11 cellular contexts compared by ENCODE assay signal in genomic region chr10:18179901-18180300, GRCh38. TPM values are rescaled to one million over a fixed set of nuclear protein-coding genes. Genes with fewer than 3 reads are reported as not detected.
DNase-seq lines count a peak whose midpoint lies in the region; ATAC-seq and TF ChIP-seq lines count a peak whose summit lies in the region.
"Had no signal": no experiment of that assay in that cellular context is flagged by ENCODE, and none has a peak within 500 bp of the region (broad histone marks: within the 10 kb centered on the region; RNA-seq: fewer than 3 reads in every experiment).

No MANE protein-coding gene starts in this region.

- no peaks in the 10 kb centered on the region for H3K27me3 ChIP-seq in transverse colon

- no peak for DNase-seq in SK-N-MC (ENCODE audit: low read depth, low spot score)
- peak; percentile 16 for DNase-seq in endothelial cell (ENCODE audit: low spot score)
- DNase-seq in medulla oblongata (ENCODE audit: extremely low spot score), result peak; percentile 13
- DNase-seq in transverse colon, result no peak
- no peak for DNase-seq in activated CD4-positive, alpha-beta T cell treated with anti-CD3 and anti-CD28 coated beads, Interleukin-2, amount 10 ng/mL, durations not matched to agents 7 days and 5 days
- DNase-seq: activated T-cell treated with anti-CD3 and anti-CD28 coated beads, Interleukin-2, amount 50 U/mL, for 1 hour; GF-D8; NCI-H510A treated with DMSO at 0.1 percent for 48 hours; T-helper 2 cell had no signal

- H3K4me3 ChIP-seq in SK-N-MC (0 out of 2 replicates have a peak overlapping the region, but pooled peaks have one; percentile 9), transverse colon (no peak overlapping the region)

- H3K4me1 Mint-ChIP-seq in endothelial cell (ENCODE audit: unreplicated experiment), result peaks cover 8% of the 10 kb centered on the region
- no peaks in the 10 kb centered on the region for H3K4me1 Mint-ChIP-seq in activated CD4-positive, alpha-beta T cell treated with anti-CD3 and anti-CD28 coated beads, Interleukin-2, amount 10 ng/mL, durations not matched to agents 7 days and 5 days

- 29 to 32% methylated on average over 2 to 6 of the region's 6 CpGs for WGBS in transverse colon (ENCODE audit: low coverage in 1 of 2), 2 donors

- CTCF ChIA-PET in activated CD4-positive, alpha-beta T cell treated with anti-CD3 and anti-CD28 coated beads, Interleukin-2, amount 10 ng/mL, durations not matched to agents 7 days and 5 days (lab: Charles Lee), result no interaction called here

- H3K9me3 ChIP-seq in SK-N-MC (ENCODE audit: low read depth, low read length), result no peaks in the 10 kb centered on the region
- no peaks in the 10 kb centered on the region for H3K9me3 ChIP-seq in transverse colon

- POLR2A ChIA-PET in activated CD4-positive, alpha-beta T cell treated with anti-CD3 and anti-CD28 coated beads, Interleukin-2, amount 10 ng/mL, durations not matched to agents 7 days and 5 days (lab: Charles Lee), result no interaction called here

- intact Hi-C loops in transverse colon (cut with DNase I; ENCODE audit: low total_unique reads), result no loop called here

- no peaks in the 10 kb centered on the region for H3K36me3 Mint-ChIP-seq in endothelial cell (ENCODE audit: low read depth, unreplicated experiment)
- no peaks in the 10 kb centered on the region for H3K36me3 Mint-ChIP-seq in activated CD4-positive, alpha-beta T cell treated with anti-CD3 and anti-CD28 coated beads, Interleukin-2, amount 10 ng/mL, durations not matched to agents 7 days and 5 days (ENCODE audit: low read depth)

- no peak for TF ChIP-seq POLR2A in transverse colon (IDR thresholded peaks at IDR 0.05)

- no peaks in the 10 kb centered on the region for H3K9me3 Mint-ChIP-seq in endothelial cell (ENCODE audit: unreplicated experiment)
- H3K9me3 Mint-ChIP-seq in activated CD4-positive, alpha-beta T cell treated with anti-CD3 and anti-CD28 coated beads, Interleukin-2, amount 10 ng/mL, durations not matched to agents 7 days and 5 days, result no peaks in the 10 kb centered on the region

- peaks cover 8% of the 10 kb centered on the region for H3K27me3 Mint-ChIP-seq in endothelial cell (ENCODE audit: unreplicated experiment)
- H3K27me3 Mint-ChIP-seq in activated CD4-positive, alpha-beta T cell treated with anti-CD3 and anti-CD28 coated beads, Interleukin-2, amount 10 ng/mL, durations not matched to agents 7 days and 5 days, result no peaks in the 10 kb centered on the region

- H3K27ac ChIP-seq in SK-N-MC (no peak overlapping the region), transverse colon (peak overlapping the region; percentile 74 to 84 (median 80))

- H3K36me3 ChIP-seq in SK-N-MC (ENCODE audit: insufficient read depth, low read length), result no peaks in the 10 kb centered on the region; the same call in 1 of the 2 replicates
- no peaks in the 10 kb centered on the region for H3K36me3 ChIP-seq in transverse colon

- in situ Hi-C loops in transverse colon (cut with MboI; ENCODE audit: low pct_ligation_motif_present in 1 of 4, low pct_unique_long_range_greater_than_20kb in 1 of 4, low sequenced_read_pairs in 3 of 4), result no loop called here

- peak; percentile 46 for TF ChIP-seq EP300 in transverse colon (IDR thresholded peaks at IDR 0.05; ENCODE audit: low read depth)

- no peak for TF ChIP-seq CTCF in endothelial cell (IDR thresholded peaks at IDR 0.05; ENCODE audit: unreplicated experiment)
- no peak for TF ChIP-seq CTCF in transverse colon (IDR thresholded peaks at IDR 0.05)

- H3K27ac Mint-ChIP-seq in endothelial cell (ENCODE audit: unreplicated experiment), result peak overlapping the region; percentile 49
- no peak overlapping the region for H3K27ac Mint-ChIP-seq in activated CD4-positive, alpha-beta T cell treated with anti-CD3 and anti-CD28 coated beads, Interleukin-2, amount 10 ng/mL, durations not matched to agents 7 days and 5 days

- H3K9ac ChIP-seq in SK-N-MC (ENCODE audit: insufficient read length), result no peak overlapping the region

- H3K4me3 Mint-ChIP-seq in endothelial cell (ENCODE audit: unreplicated experiment), result no peak overlapping the region
- no peak overlapping the region for H3K4me3 Mint-ChIP-seq in activated CD4-positive, alpha-beta T cell treated with anti-CD3 and anti-CD28 coated beads, Interleukin-2, amount 10 ng/mL, durations not matched to agents 7 days and 5 days

- peaks cover 11 to 31% (median 22%) of the 10 kb centered on the region in 4 donors for H3K4me1 ChIP-seq in transverse colon

- no peak for ATAC-seq in HG02571 (IDR thresholded peaks at IDR 0.05; ENCODE audit: unreplicated experiment)
- no peak for ATAC-seq in GM19397 (IDR thresholded peaks at IDR 0.05; ENCODE audit: unreplicated experiment)

RNA-seq across cellular contexts. Expression of gene CACNB2, which starts 39.7 kb away (rescaled TPM):
- total RNA-seq in endothelial cell (ENCODE audit: unreplicated experiment) (1.5 TPM), transverse colon (100 to 1,000 TPM in 1 of 4 donors, 10 to 100 TPM in 3; 16.2 to 338 (median 23.7) TPM)
- not detected for total RNA-seq in activated CD4-positive, alpha-beta T cell treated with anti-CD3 and anti-CD28 coated beads, Interleukin-2, amount 10 ng/mL, durations not matched to agents 7 days and 5 days

Comparison
In these comparisons a context has a peak if more than half of its experiments do, and no peak if none do; other contexts are left out.
1. DNase-seq: peak in endothelial cell (single experiment) and medulla oblongata (single experiment); none in SK-N-MC (single experiment), transverse colon (single experiment) and activated CD4-positive, alpha-beta T cell treated with anti-CD3 and anti-CD28 coated beads, Interleukin-2, amount 10 ng/mL, durations not matched to agents 7 days and 5 days (single experiment).